In genomic region chr1:26602378-26602959, GRCh38 we compare ENCODE assay signal across 8 cellular contexts.
DNase-seq lines count a peak whose midpoint lies in the region; ATAC-seq, FAIRE-seq and TF ChIP-seq lines count a peak whose summit lies in the region.

No MANE protein-coding gene starts in this region.

- FAIRE-seq in A549 (lab: Jason Lieb, UNC) (no peak), H1 (lab: Jason Lieb, UNC) (peak; percentile 91)

- ATAC-seq in A549 (no peak), HG02938 (IDR thresholded peaks at IDR 0.05; ENCODE audit: unreplicated experiment) (no peak), GM19023 (IDR thresholded peaks at IDR 0.05; ENCODE audit: unreplicated experiment) (no peak)

- H3K4me2 ChIP-seq in A549 (no peak overlapping the region), H1 (ENCODE audit: insufficient read depth in 1 of 2, low read depth in 2 of 2, low read length in 2 of 2) (no peak overlapping the region)

- H3K27me3 ChIP-seq in H1 (replicated peaks in 1 of 4; ENCODE audit: control insufficient read depth in 3 of 4, extremely low read depth in 1 of 4, insufficient read depth in 3 of 4, low read length in 3 of 4) = no peaks in the 10 kb centered on the region

- H3K23ac ChIP-seq in H1 (ENCODE audit: insufficient read length) = no peak overlapping the region

- H2AK5ac ChIP-seq in H1 (ENCODE audit: low read depth, low read length) = no peak overlapping the region

- POLR2A ChIA-PET in A549 (lab: Yijun Ruan, JAX) = interaction anchor here (1.6 kb wide), 1 partner anchor 186 kb away, joined by 4 read pairs; no protein-coding TSS in a partner anchor
- POLR2A ChIA-PET in H1 (lab: Charles Lee; ENCODE audit: partially characterized antibody) = interaction anchor here (0.6 to 3.1 kb wide), 5 partner anchors 84 to 186 kb away, joined by 3 to 13 read pairs (median 3); partner anchors contain the start of gene PIGV

- H2BK15ac ChIP-seq in H1 (ENCODE audit: low read length) = no peak overlapping the region

- no peak overlapping the region for H2BK5ac ChIP-seq in H1 (ENCODE audit: low read depth, low read length)

- H4K20me1 ChIP-seq in H1 (replicated peaks in 1 of 2; ENCODE audit: control insufficient read depth in 1 of 2, insufficient read depth in 2 of 2, low read length in 2 of 2) = no peaks in the 10 kb centered on the region

- H4K8ac ChIP-seq in H1 (ENCODE audit: extremely low read depth, insufficient read depth, low read length) = no peak overlapping the region

- H4K5ac ChIP-seq in H1 (ENCODE audit: insufficient read length, low read depth, low read length) = no peak overlapping the region

- H2BK12ac ChIP-seq in H1 (ENCODE audit: low read depth, low read length) = no peak overlapping the region

- H3K18ac ChIP-seq in H1 (ENCODE audit: extremely low read depth, low read length) = no peak overlapping the region

- no peak overlapping the region for H3K14ac ChIP-seq in H1 (ENCODE audit: insufficient read length)

- H3K56ac ChIP-seq in H1 (replicated peaks; ENCODE audit: insufficient read length, low read depth, low read length) = no peak overlapping the region

- TF ChIP-seq RAD21 in A549 (conservative IDR thresholded peaks at IDR 0.05 in 1 of 2, IDR thresholded peaks at IDR 0.05 in 1 of 2) (peak; percentile 88 to 91), H1 (IDR thresholded peaks at IDR 0.05 in 1 of 2, conservative IDR thresholded peaks at IDR 0.05 in 1 of 2; ENCODE audit: low read depth in 2 of 2, low read length in 2 of 2) (peak; percentile 94 to 95)

- no peak overlapping the region for H2BK120ac ChIP-seq in H1 (replicated peaks; ENCODE audit: low read depth, low read length)

- no peaks in the 10 kb centered on the region for H3K79me2 ChIP-seq in H1 (ENCODE audit: control insufficient read depth in 1 of 2, insufficient read depth in 2 of 2, low read length in 2 of 2)

- CTCF ChIA-PET in A549 (lab: Yijun Ruan, JAX) (interaction anchor here (0.6 to 11.6 kb wide), 60 partner anchors 9 to 285 kb away, joined by 3 to 215 read pairs (median 5); partner anchors contain the start of genes PIGV and SFN), H1 (lab: Charles Lee; ENCODE audit: partially characterized antibody) (interaction anchor here (0.5 to 9.8 kb wide), 54 partner anchors 8 to 366 kb away, joined by 3 to 121 read pairs (median 4); partner anchors contain the start of genes NR0B2 and PIGV)

- no peak for TF ChIP-seq POLR2A in A549 (IDR thresholded peaks at IDR 0.05; ENCODE audit: low read length)
- no peak for TF ChIP-seq POLR2A in H1 (IDR thresholded peaks at IDR 0.05; ENCODE audit: control extremely low read depth in 1 of 2, low read depth in 2 of 2, low read length in 2 of 2)

- TF ChIP-seq EP300 in A549 (IDR thresholded peaks at IDR 0.05) (no peak), H1 (IDR thresholded peaks at IDR 0.05; ENCODE audit: borderline replicate concordance in 1 of 2, low read depth in 2 of 2, low read length in 2 of 2) (no peak)

- H4K91ac ChIP-seq in H1 (replicated peaks; ENCODE audit: insufficient read length, low read length) = no peak overlapping the region

- H3K79me1 ChIP-seq in H1 (ENCODE audit: low read depth, low read length) = no peaks in the 10 kb centered on the region

- no peak overlapping the region for H3K9ac ChIP-seq in SK-N-MC (ENCODE audit: insufficient read length)
- H3K9ac ChIP-seq in H1 (replicated peaks in 1 of 4; ENCODE audit: extremely low read depth in 1 of 4, low read depth in 3 of 4, low read length in 3 of 4) = no peak overlapping the region

- no peak overlapping the region for H3K4ac ChIP-seq in H1 (replicated peaks; ENCODE audit: insufficient read length, low read depth, low read length)

- H3K9me3 ChIP-seq in A549 (no peaks in the 10 kb centered on the region), SK-N-MC (ENCODE audit: low read depth, low read length) (no peaks in the 10 kb centered on the region), H1 (ENCODE audit: insufficient read depth in 2 of 2, low read depth in 1 of 2, low read length in 1 of 2) (no peaks in the 10 kb centered on the region)

- DNase-seq in A549 (ENCODE audit: low read depth in 1 of 2, low spot score in 1 of 2) = peak; percentile 48
- DNase-seq in Daoy (ENCODE audit: low read depth) = peak; percentile 56
- peak; percentile 76 for DNase-seq in NCI-H1092 treated with DMSO at 0.1 percent for 48 hours (lab: John Stamatoyannopoulos, UW)
- DNase-seq in SK-N-MC (ENCODE audit: low read depth, low spot score) = peak; percentile 40
- no peak for DNase-seq in H1 (ENCODE audit: low read depth in 1 of 2, low spot score in 2 of 2)
- peak; percentile 63 for DNase-seq in mucosa of gallbladder (ENCODE audit: low spot score)

- 0 out of 2 replicates have a peak overlapping the region, but pooled peaks have one; percentile 2 for H2AFZ ChIP-seq in H1 (ENCODE audit: low read length)

- TF ChIP-seq CTCF in A549 (IDR thresholded peaks at IDR 0.05) (peak; percentile 81), H1 (IDR thresholded peaks at IDR 0.05; ENCODE audit: control extremely low read depth in 1 of 3, insufficient read depth in 1 of 3, low read depth in 1 of 3, low read length in 3 of 3) (peak in 2 of 3 experiments; percentile 74 to 75; a peak in 3 of 4 replicates)

- H3K4me1 ChIP-seq in A549 (no peaks in the 10 kb centered on the region), H1 (replicated peaks in 1 of 4; ENCODE audit: control insufficient read depth in 3 of 4, insufficient read depth in 4 of 4, low read length in 3 of 4) (no peaks in the 10 kb centered on the region; a peak in 1 of 7 replicates)

- 5% methylated on average over 2 of the region's 2 CpGs for WGBS in A549 (ENCODE audit: missing lambda C conversion rate)
- WGBS in H1 (ENCODE audit: extremely low coverage in 1 of 2, insufficient coverage in 1 of 2, insufficient read length in 1 of 2, insufficient replicate concordance in 2 of 2, low coverage in 1 of 2, low lambda C conversion rate in 2 of 2, missing lambda C conversion rate in 1 of 2), 2 experiments = 56% methylated on average over 2 of the region's 2 CpGs; no CpG with 5 or more reads in 1 of the 2 experiments

- H3K27ac ChIP-seq in A549 (no peak overlapping the region), SK-N-MC (no peak overlapping the region), H1 (ENCODE audit: low read depth, low read length) (no peak overlapping the region)

- H2BK20ac ChIP-seq in H1 (ENCODE audit: low read length) = no peak overlapping the region

- no peaks in the 10 kb centered on the region; the same call in 1 of the 2 replicates for H3K23me2 ChIP-seq in H1 (ENCODE audit: low read depth, low read length)

- no peaks in the 10 kb centered on the region for H3K36me3 ChIP-seq in SK-N-MC (ENCODE audit: insufficient read depth, low read length)
- H3K36me3 ChIP-seq in H1 (ENCODE audit: control insufficient read depth in 2 of 4, insufficient read depth in 4 of 4, low read length in 3 of 4) = no peaks in the 10 kb centered on the region

- H3K4me3 ChIP-seq in A549 (no peak overlapping the region), SK-N-MC (peak overlapping the region; percentile 21; the same call in 1 of the 2 replicates), H1 (ENCODE audit: extremely low read depth in 1 of 4, insufficient read depth in 2 of 4, low read depth in 3 of 4, low read length in 4 of 4) (no peak overlapping the region)

TF ChIP-seq in A549, 52 proteins besides CTCF, POLR2A, EP300 and RAD21:
- TF ChIP-seq NPAS2 (CRISPR knock-in tag; IDR thresholded peaks at IDR 0.05; ENCODE audit: borderline replicate concordance) (no peak), HOXB13 (CRISPR knock-in tag; IDR thresholded peaks at IDR 0.05; ENCODE audit: low read depth) (no peak), SMC3 (IDR thresholded peaks at IDR 0.05) (peak; percentile 86), E2F6 (IDR thresholded peaks at IDR 0.05; ENCODE audit: borderline replicate concordance, low read depth) (no peak)

TF ChIP-seq in H1, 55 proteins besides CTCF, POLR2A, EP300 and RAD21:
- no peak for TF ChIP-seq GTF2F1 (IDR thresholded peaks at IDR 0.05; ENCODE audit: borderline replicate concordance, low read depth, low read length)
- TF ChIP-seq JUND (IDR thresholded peaks at IDR 0.05; ENCODE audit: low read length) = 0 out of 2 replicates have a peak, but pooled peaks have one; percentile 26
- TF ChIP-seq CEBPB (IDR thresholded peaks at IDR 0.05; ENCODE audit: low read depth, low read length) = 0 out of 2 replicates have a peak, but pooled peaks have one; percentile 2

Comparison
In these comparisons a context has a peak if more than half of its experiments do, and no peak if none do; other contexts are left out.
1. DNase-seq: peak in A549 (2 of 2), Daoy (single experiment), NCI-H1092 treated with DMSO at 0.1 percent for 48 hours (single experiment), SK-N-MC (single experiment) and mucosa of gallbladder (single experiment); none in H1 (0 of 2).
2. Of the 18 proteins assayed by ChIP-seq in both H1 and A549: peak only in H1: CEBPB; only in A549: none; in both: CTCF and RAD21; in neither: 15.